1 cellular context compared by ENCODE assay signal in the genomic region with DNA sequence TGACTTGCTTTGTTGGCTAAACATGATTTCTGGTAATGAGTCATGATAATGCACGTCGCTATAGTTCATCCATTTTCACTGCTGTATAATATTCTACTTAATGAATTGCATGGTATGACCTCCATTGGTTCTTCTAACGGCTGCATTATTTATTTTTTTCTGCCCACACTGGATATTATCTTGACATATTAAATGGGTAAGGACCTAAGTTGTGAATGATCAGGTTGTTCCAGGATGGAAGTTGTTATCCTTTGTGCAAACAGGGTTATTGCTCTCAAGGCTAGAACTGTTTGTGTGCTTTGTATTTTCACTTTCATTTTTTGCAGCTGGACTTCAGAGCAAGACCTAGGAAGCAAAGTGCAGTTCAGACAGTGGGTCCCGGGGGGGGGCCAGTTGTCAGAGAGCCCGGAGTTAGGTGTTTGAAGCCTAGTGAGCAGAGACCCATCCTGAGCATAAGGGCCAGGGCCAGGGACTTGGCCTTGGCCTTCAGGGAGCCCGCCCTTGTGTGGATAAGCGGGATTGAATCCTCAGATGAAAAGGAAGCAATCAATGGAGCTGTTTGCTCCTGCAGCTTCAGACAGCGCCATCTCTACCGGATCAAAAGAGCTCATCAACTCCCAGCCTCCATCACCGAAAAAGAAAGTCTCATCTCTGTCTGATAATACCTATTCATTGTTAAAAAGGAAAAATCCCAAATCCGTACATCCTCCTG.
A peak's percentile ranks its signal among the peaks of the same experiment; 100 is the strongest.
TF ChIP-seq lines count a peak whose summit lies in the region.

No MANE protein-coding gene starts in this region.

TF ChIP-seq in HepG2, 621 proteins besides CTCF, POLR2A, EP300 and RAD21 (continued from another document and continues in another):
- TF ChIP-seq, protein P1, sequence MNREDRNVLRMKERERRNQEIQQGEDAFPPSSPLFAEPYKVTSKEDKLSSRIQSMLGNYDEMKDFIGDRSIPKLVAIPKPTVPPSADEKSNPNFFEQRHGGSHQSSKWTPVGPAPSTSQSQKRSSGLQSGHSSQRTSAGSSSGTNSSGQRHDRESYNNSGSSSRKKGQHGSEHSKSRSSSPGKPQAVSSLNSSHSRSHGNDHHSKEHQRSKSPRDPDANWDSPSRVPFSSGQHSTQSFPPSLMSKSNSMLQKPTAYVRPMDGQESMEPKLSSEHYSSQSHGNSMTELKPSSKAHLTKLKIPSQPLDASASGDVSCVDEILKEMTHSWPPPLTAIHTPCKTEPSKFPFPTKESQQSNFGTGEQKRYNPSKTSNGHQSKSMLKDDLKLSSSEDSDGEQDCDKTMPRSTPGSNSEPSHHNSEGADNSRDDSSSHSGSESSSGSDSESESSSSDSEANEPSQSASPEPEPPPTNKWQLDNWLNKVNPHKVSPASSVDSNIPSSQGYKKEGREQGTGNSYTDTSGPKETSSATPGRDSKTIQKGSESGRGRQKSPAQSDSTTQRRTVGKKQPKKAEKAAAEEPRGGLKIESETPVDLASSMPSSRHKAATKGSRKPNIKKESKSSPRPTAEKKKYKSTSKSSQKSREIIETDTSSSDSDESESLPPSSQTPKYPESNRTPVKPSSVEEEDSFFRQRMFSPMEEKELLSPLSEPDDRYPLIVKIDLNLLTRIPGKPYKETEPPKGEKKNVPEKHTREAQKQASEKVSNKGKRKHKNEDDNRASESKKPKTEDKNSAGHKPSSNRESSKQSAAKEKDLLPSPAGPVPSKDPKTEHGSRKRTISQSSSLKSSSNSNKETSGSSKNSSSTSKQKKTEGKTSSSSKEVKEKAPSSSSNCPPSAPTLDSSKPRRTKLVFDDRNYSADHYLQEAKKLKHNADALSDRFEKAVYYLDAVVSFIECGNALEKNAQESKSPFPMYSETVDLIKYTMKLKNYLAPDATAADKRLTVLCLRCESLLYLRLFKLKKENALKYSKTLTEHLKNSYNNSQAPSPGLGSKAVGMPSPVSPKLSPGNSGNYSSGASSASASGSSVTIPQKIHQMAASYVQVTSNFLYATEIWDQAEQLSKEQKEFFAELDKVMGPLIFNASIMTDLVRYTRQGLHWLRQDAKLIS (CRISPR knock-in tag; IDR thresholded peaks at IDR 0.05): no peak
- TF ChIP-seq ZNF549 (CRISPR knock-in tag; IDR thresholded peaks at IDR 0.05) (no peak), FLYWCH1 (CRISPR knock-in tag; IDR thresholded peaks at IDR 0.05) (no peak), FOXA3 (CRISPR knock-in tag; IDR thresholded peaks at IDR 0.05) (peak; percentile 94), FOXM1 (CRISPR knock-in tag; IDR thresholded peaks at IDR 0.05) (no peak), ZNF614 (CRISPR knock-in tag; IDR thresholded peaks at IDR 0.05; ENCODE audit: borderline replicate concordance) (peak; percentile 92), ZNF598 (CRISPR knock-in tag; IDR thresholded peaks at IDR 0.05; ENCODE audit: borderline replicate concordance) (0 out of 2 replicates have a peak, but pooled peaks have one; percentile 49), ARNTL (CRISPR knock-in tag; IDR thresholded peaks at IDR 0.05) (peak; percentile 90), ZNF333 (CRISPR knock-in tag; IDR thresholded peaks at IDR 0.05; ENCODE audit: borderline replicate concordance) (no peak), EHMT2 (IDR thresholded peaks at IDR 0.05; ENCODE audit: borderline replicate concordance, low read depth, low read length) (peak; percentile 42), KLF6 (CRISPR knock-in tag; IDR thresholded peaks at IDR 0.05) (peak; percentile 68), SETDB1 (CRISPR knock-in tag; IDR thresholded peaks at IDR 0.05; ENCODE audit: borderline replicate concordance) (no peak), CREB1 (IDR thresholded peaks at IDR 0.05) (no peak), CREB1 (CRISPR knock-in tag; IDR thresholded peaks at IDR 0.05) (peak; percentile 76), RCOR2 (CRISPR knock-in tag; IDR thresholded peaks at IDR 0.05) (peak; percentile 94), PHB2 (IDR thresholded peaks at IDR 0.05; ENCODE audit: partially characterized antibody) (no peak), REXO4 (CRISPR knock-in tag; IDR thresholded peaks at IDR 0.05; ENCODE audit: borderline replicate concordance) (no peak), ZNF788 (CRISPR knock-in tag; IDR thresholded peaks at IDR 0.05; ENCODE audit: borderline replicate concordance) (peak; percentile 88), ZNF749 (CRISPR knock-in tag; IDR thresholded peaks at IDR 0.05; ENCODE audit: borderline replicate concordance) (peak; percentile 83; the same call in 1 of the 2 replicates), PRPF4 (IDR thresholded peaks at IDR 0.05; ENCODE audit: low read depth, low read length, poor library complexity, severe bottlenecking) (no peak), ETV6 (CRISPR knock-in tag; conservative IDR thresholded peaks at IDR 0.05) (peak; percentile 87), ERF (CRISPR knock-in tag; IDR thresholded peaks at IDR 0.05) (peak; percentile 77), ZMYM2 (CRISPR knock-in tag; IDR thresholded peaks at IDR 0.05) (peak; percentile 98), ZNF17 (CRISPR knock-in tag; IDR thresholded peaks at IDR 0.05) (no peak), RBFOX2 (IDR thresholded peaks at IDR 0.05; ENCODE audit: low read depth, low read length) (no peak), ZKSCAN8 (CRISPR knock-in tag; IDR thresholded peaks at IDR 0.05; ENCODE audit: borderline replicate concordance) (peak; percentile 88), ZNF20 (CRISPR knock-in tag; IDR thresholded peaks at IDR 0.05) (no peak), SOX5 (CRISPR knock-in tag; IDR thresholded peaks at IDR 0.05; ENCODE audit: borderline replicate concordance) (peak; percentile 91; the same call in 1 of the 2 replicates), KLF12 (CRISPR knock-in tag; IDR thresholded peaks at IDR 0.05; ENCODE audit: borderline replicate concordance) (no peak), NFE2L2 (IDR thresholded peaks at IDR 0.05; ENCODE audit: low read length) (no peak)
- TF ChIP-seq, protein P2, sequence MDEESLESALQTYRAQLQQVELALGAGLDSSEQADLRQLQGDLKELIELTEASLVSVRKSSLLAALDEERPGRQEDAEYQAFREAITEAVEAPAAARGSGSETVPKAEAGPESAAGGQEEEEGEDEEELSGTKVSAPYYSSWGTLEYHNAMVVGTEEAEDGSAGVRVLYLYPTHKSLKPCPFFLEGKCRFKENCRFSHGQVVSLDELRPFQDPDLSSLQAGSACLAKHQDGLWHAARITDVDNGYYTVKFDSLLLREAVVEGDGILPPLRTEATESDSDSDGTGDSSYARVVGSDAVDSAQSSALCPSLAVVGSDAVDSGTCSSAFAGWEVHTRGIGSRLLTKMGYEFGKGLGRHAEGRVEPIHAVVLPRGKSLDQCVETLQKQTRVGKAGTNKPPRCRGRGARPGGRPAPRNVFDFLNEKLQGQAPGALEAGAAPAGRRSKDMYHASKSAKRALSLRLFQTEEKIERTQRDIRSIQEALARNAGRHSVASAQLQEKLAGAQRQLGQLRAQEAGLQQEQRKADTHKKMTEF (CRISPR knock-in tag; IDR thresholded peaks at IDR 0.05): peak; percentile 93
- TF ChIP-seq, protein P3, sequence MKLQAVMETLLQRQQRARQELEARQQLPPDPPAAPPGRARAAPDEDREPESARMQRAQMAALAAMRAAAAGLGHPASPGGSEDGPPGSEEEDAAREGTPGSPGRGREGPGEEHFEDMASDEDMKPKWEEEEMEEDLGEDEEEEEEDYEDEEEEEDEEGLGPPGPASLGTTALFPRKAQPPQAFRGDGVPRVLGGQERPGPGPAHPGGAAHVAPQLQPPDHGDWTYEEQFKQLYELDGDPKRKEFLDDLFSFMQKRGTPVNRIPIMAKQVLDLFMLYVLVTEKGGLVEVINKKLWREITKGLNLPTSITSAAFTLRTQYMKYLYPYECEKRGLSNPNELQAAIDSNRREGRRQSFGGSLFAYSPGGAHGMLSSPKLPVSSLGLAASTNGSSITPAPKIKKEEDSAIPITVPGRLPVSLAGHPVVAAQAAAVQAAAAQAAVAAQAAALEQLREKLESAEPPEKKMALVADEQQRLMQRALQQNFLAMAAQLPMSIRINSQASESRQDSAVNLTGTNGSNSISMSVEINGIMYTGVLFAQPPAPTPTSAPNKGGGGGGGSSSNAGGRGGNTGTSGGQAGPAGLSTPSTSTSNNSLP (IDR thresholded peaks at IDR 0.05; ENCODE audit: low read depth, low read length): peak; percentile 93
- TF ChIP-seq, protein P4, sequence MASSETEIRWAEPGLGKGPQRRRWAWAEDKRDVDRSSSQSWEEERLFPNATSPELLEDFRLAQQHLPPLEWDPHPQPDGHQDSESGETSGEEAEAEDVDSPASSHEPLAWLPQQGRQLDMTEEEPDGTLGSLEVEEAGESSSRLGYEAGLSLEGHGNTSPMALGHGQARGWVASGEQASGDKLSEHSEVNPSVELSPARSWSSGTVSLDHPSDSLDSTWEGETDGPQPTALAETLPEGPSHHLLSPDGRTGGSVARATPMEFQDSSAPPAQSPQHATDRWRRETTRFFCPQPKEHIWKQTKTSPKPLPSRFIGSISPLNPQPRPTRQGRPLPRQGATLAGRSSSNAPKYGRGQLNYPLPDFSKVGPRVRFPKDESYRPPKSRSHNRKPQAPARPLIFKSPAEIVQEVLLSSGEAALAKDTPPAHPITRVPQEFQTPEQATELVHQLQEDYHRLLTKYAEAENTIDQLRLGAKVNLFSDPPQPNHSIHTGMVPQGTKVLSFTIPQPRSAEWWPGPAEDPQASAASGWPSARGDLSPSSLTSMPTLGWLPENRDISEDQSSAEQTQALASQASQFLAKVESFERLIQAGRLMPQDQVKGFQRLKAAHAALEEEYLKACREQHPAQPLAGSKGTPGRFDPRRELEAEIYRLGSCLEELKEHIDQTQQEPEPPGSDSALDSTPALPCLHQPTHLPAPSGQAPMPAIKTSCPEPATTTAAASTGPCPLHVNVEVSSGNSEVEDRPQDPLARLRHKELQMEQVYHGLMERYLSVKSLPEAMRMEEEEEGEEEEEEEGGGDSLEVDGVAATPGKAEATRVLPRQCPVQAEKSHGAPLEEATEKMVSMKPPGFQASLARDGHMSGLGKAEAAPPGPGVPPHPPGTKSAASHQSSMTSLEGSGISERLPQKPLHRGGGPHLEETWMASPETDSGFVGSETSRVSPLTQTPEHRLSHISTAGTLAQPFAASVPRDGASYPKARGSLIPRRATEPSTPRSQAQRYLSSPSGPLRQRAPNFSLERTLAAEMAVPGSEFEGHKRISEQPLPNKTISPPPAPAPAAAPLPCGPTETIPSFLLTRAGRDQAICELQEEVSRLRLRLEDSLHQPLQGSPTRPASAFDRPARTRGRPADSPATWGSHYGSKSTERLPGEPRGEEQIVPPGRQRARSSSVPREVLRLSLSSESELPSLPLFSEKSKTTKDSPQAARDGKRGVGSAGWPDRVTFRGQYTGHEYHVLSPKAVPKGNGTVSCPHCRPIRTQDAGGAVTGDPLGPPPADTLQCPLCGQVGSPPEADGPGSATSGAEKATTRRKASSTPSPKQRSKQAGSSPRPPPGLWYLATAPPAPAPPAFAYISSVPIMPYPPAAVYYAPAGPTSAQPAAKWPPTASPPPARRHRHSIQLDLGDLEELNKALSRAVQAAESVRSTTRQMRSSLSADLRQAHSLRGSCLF (CRISPR knock-in tag; IDR thresholded peaks at IDR 0.05; ENCODE audit: borderline replicate concordance): no peak
- TF ChIP-seq, protein P5, sequence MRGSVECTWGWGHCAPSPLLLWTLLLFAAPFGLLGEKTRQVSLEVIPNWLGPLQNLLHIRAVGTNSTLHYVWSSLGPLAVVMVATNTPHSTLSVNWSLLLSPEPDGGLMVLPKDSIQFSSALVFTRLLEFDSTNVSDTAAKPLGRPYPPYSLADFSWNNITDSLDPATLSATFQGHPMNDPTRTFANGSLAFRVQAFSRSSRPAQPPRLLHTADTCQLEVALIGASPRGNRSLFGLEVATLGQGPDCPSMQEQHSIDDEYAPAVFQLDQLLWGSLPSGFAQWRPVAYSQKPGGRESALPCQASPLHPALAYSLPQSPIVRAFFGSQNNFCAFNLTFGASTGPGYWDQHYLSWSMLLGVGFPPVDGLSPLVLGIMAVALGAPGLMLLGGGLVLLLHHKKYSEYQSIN (CRISPR knock-in tag; IDR thresholded peaks at IDR 0.05; ENCODE audit: borderline replicate concordance): no peak
- TF ChIP-seq, protein P6, sequence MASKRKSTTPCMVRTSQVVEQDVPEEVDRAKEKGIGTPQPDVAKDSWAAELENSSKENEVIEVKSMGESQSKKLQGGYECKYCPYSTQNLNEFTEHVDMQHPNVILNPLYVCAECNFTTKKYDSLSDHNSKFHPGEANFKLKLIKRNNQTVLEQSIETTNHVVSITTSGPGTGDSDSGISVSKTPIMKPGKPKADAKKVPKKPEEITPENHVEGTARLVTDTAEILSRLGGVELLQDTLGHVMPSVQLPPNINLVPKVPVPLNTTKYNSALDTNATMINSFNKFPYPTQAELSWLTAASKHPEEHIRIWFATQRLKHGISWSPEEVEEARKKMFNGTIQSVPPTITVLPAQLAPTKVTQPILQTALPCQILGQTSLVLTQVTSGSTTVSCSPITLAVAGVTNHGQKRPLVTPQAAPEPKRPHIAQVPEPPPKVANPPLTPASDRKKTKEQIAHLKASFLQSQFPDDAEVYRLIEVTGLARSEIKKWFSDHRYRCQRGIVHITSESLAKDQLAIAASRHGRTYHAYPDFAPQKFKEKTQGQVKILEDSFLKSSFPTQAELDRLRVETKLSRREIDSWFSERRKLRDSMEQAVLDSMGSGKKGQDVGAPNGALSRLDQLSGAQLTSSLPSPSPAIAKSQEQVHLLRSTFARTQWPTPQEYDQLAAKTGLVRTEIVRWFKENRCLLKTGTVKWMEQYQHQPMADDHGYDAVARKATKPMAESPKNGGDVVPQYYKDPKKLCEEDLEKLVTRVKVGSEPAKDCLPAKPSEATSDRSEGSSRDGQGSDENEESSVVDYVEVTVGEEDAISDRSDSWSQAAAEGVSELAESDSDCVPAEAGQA (IDR thresholded peaks at IDR 0.05; ENCODE audit: low read depth): peak; percentile 82
- TF ChIP-seq, protein P6 (CRISPR knock-in tag; IDR thresholded peaks at IDR 0.05; ENCODE audit: borderline replicate concordance): no peak
- TF ChIP-seq, protein P7, sequence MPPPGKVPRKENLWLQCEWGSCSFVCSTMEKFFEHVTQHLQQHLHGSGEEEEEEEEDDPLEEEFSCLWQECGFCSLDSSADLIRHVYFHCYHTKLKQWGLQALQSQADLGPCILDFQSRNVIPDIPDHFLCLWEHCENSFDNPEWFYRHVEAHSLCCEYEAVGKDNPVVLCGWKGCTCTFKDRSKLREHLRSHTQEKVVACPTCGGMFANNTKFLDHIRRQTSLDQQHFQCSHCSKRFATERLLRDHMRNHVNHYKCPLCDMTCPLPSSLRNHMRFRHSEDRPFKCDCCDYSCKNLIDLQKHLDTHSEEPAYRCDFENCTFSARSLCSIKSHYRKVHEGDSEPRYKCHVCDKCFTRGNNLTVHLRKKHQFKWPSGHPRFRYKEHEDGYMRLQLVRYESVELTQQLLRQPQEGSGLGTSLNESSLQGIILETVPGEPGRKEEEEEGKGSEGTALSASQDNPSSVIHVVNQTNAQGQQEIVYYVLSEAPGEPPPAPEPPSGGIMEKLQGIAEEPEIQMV (CRISPR knock-in tag; IDR thresholded peaks at IDR 0.05; ENCODE audit: low read depth): peak; percentile 71; the same call in 1 of the 2 replicates
